29 cellular contexts compared by ENCODE assay signal in genomic region chr10:81026597-81026996, GRCh38.
DNase-seq lines count a peak whose midpoint lies in the region; ATAC-seq and TF ChIP-seq lines count a peak whose summit lies in the region.
"Had no signal": no experiment of that assay in that cellular context is flagged by ENCODE, and none has a peak within 500 bp of the region (broad histone marks: within the 10 kb centered on the region; RNA-seq: fewer than 3 reads in every experiment).

No MANE protein-coding gene starts in this region.

- H3K36me3 ChIP-seq in kidney epithelial cell (ENCODE audit: control insufficient read depth, insufficient read depth, low read length), result no peaks in the 10 kb centered on the region
- H3K36me3 ChIP-seq: heart right ventricle, ovary had no signal

- H3K27me3 ChIP-seq in kidney epithelial cell (ENCODE audit: control insufficient read depth, insufficient read depth, low read length), result no peaks in the 10 kb centered on the region
- H3K27me3 ChIP-seq: heart right ventricle, ovary had no signal

- ATAC-seq in HG03354 (IDR thresholded peaks at IDR 0.05; ENCODE audit: poor library complexity, severe bottlenecking, unreplicated experiment), result peak; percentile 52
- no peak for ATAC-seq in HG02840 (IDR thresholded peaks at IDR 0.05; ENCODE audit: low FRiP score, unreplicated experiment)
- ATAC-seq in HG02938 (IDR thresholded peaks at IDR 0.05; ENCODE audit: unreplicated experiment), result no peak
- ATAC-seq: activated CD4-positive, alpha-beta T cell treated with anti-CD3 and anti-CD28 coated beads for 36 hours; heart right ventricle; left lobe of liver; stimulated activated memory B cell treated with anti-CD40 and anti-IgM and Interleukin-4, amounts not matched to agents 10 μg/mL and 1 μg/mL and 100 μg/mL, for 72 hours had no signal

- H3K4me3 ChIP-seq in kidney epithelial cell (ENCODE audit: low read depth, low read length), result no peak overlapping the region
- H3K4me3 ChIP-seq: heart right ventricle, ovary, PC-9, skin epidermis had no signal

- no peak for TF ChIP-seq CTCF in kidney epithelial cell (IDR thresholded peaks at IDR 0.05; ENCODE audit: insufficient read depth, low read length, poor library complexity, severe bottlenecking)

- DNase-seq in A172 (ENCODE audit: low spot score) (peak; percentile 78), astrocyte of the hippocampus (ENCODE audit: low read depth, low spot score) (peak; percentile 1), kidney epithelial cell (ENCODE audit: low read depth) (peak; percentile 38), NCI-H1417 (lab: John Stamatoyannopoulos, UW) (no peak), AG20443 (ENCODE audit: low spot score) (no peak)
- DNase-seq: 8988T; activated CD4-positive, alpha-beta T cell treated with anti-CD3 and anti-CD28 coated beads for 36 hours; activated CD8-positive, alpha-beta memory T cell treated with anti-CD3 and anti-CD28 coated beads for 24 hours; activated T-cell treated with anti-CD3 and anti-CD28 coated beads for 4 hours; AML-193; CD4-positive, CD25-positive, alpha-beta regulatory T cell; central memory CD4-positive, alpha-beta T cell; DND-41; erythroblast; heart right ventricle; Karpas-422; NCI-H1417 treated with DMSO at 0.1 percent for 48 hours; NCI-H2081 treated with DMSO at 0.1 percent for 48 hours; NCI-H2227 treated with DMSO at 0.1 percent for 48 hours; NCI-H69; ovary; PC-9; SHP77 had no signal

Comparison
In these comparisons a context has a peak if more than half of its experiments do, and no peak if none do; other contexts are left out.
1. DNase-seq: peak in A172 (single experiment), astrocyte of the hippocampus (single experiment) and kidney epithelial cell (single experiment); none in NCI-H1417 (0 of 3) and AG20443 (single experiment).